ENCODE assay signal across 16 cellular contexts in genomic region chr14:101029668-101030290, GRCh38.
"Had no signal": no experiment of that assay in that cellular context is flagged by ENCODE, and none has a peak within 500 bp of the region (broad histone marks: within the 10 kb centered on the region; RNA-seq: fewer than 3 reads in every experiment).

No MANE protein-coding gene starts in this region.

- H3K27ac ChIP-seq: esophagus muscularis mucosa, lower lobe of right lung, thoracic aorta had no signal

- H3K27me3 ChIP-seq: esophagus muscularis mucosa had no signal

- H3K4me3 ChIP-seq: esophagus muscularis mucosa, lower lobe of right lung, thoracic aorta had no signal

- H3K9me3 ChIP-seq: esophagus muscularis mucosa, lower lobe of right lung, thoracic aorta had no signal

- H3K36me3 Mint-ChIP-seq: activated CD4-positive, alpha-beta memory T cell treated with anti-CD3 and anti-CD28 coated beads for 36 hours; activated naive CD4-positive, alpha-beta T cell treated with anti-CD3 and anti-CD28 coated beads, Interleukin-2, amount 50 U/mL, for 24 hours; brain; naive B cell; type B pancreatic cell had no signal

- H3K27ac Mint-ChIP-seq: activated CD4-positive, alpha-beta memory T cell treated with anti-CD3 and anti-CD28 coated beads for 36 hours; activated naive CD4-positive, alpha-beta T cell treated with anti-CD3 and anti-CD28 coated beads, Interleukin-2, amount 50 U/mL, for 24 hours; brain; naive B cell; type B pancreatic cell had no signal

- H3K4me1 ChIP-seq: esophagus muscularis mucosa, lower lobe of right lung had no signal

- ATAC-seq: lower lobe of right lung had no signal

- H3K4me3 Mint-ChIP-seq: activated CD4-positive, alpha-beta memory T cell treated with anti-CD3 and anti-CD28 coated beads for 36 hours; activated naive CD4-positive, alpha-beta T cell treated with anti-CD3 and anti-CD28 coated beads, Interleukin-2, amount 50 U/mL, for 24 hours; brain; type B pancreatic cell had no signal

- DNase-seq: activated CD4-positive, alpha-beta memory T cell treated with anti-CD3 and anti-CD28 coated beads for 36 hours; activated CD4-positive, alpha-beta T cell treated with anti-CD3 and anti-CD28 coated beads for 48 hours; activated effector memory CD4-positive, alpha-beta T cell treated with Interleukin-2 at 50 U/mL for 16 hours; activated T-cell treated with anti-CD3 and anti-CD28 coated beads, Interleukin-2, amount 50 U/mL, for 48 hours; effector memory CD4-positive, alpha-beta T cell; hippocampal formation; lower lobe of right lung; mesendoderm; naive B cell; stimulated activated CD4-positive, alpha-beta T cell treated with anti-CD3 and anti-CD28 coated beads, Interleukin-4, amount 100 ng/mL, for 24 hours; stimulated activated naive CD4-positive, alpha-beta T cell treated with Interleukin-2 at 50 U/mL for 16 hours had no signal

- H3K9me3 Mint-ChIP-seq: activated CD4-positive, alpha-beta memory T cell treated with anti-CD3 and anti-CD28 coated beads for 36 hours; activated naive CD4-positive, alpha-beta T cell treated with anti-CD3 and anti-CD28 coated beads, Interleukin-2, amount 50 U/mL, for 24 hours; type B pancreatic cell had no signal

- H3K36me3 ChIP-seq: esophagus muscularis mucosa, lower lobe of right lung, thoracic aorta had no signal

- H3K27me3 Mint-ChIP-seq: activated CD4-positive, alpha-beta memory T cell treated with anti-CD3 and anti-CD28 coated beads for 36 hours; activated naive CD4-positive, alpha-beta T cell treated with anti-CD3 and anti-CD28 coated beads, Interleukin-2, amount 50 U/mL, for 24 hours; naive B cell; type B pancreatic cell had no signal

- H3K4me1 Mint-ChIP-seq: activated naive CD4-positive, alpha-beta T cell treated with anti-CD3 and anti-CD28 coated beads, Interleukin-2, amount 50 U/mL, for 24 hours; brain; naive B cell had no signal
